In the genomic region with DNA sequence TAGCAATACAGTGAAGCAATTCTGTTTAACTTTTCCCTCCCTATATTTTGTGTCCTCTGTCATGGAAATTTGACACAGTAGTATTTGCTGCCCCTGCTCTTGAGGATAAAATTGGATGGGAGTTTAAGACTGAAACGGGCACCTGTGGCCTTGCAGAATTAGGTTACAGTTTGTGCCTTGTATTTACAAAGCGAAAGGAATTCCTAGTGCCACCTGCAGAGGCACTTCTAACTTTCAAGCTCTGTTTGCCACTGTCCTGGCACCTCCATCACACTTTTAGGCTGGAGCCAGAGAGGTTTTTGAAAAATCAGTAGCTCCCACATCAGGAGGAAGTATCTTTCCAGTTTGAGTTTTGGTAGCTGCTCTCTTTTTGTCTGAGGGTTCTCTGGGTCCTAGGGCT, we compare ENCODE assay signal across 16 cellular contexts. TPM values are rescaled to one million over a fixed set of nuclear protein-coding genes. Genes with fewer than 3 reads are reported as not detected.
"Had no signal": no experiment of that assay in that cellular context is flagged by ENCODE, and none has a peak within 500 bp of the region (broad histone marks: within the 10 kb centered on the region; RNA-seq: fewer than 3 reads in every experiment).

No MANE protein-coding gene starts in this region.

- H3K4me1 ChIP-seq: esophagus muscularis mucosa, prostate gland, right lobe of liver had no signal

- DNase-seq: activated CD4-positive, alpha-beta T cell treated with anti-CD3 and anti-CD28 coated beads for 1 hour; activated naive CD4-positive, alpha-beta T cell; activated T-cell treated with anti-CD3 and anti-CD28 coated beads, Interleukin-2, amount 50 U/mL, for 4 hours; mucosa of descending colon; naive thymus-derived CD8-positive, alpha-beta T cell; occipital lobe; right lobe of liver; substantia nigra had no signal

- H3K27me3 Mint-ChIP-seq: naive thymus-derived CD8-positive, alpha-beta T cell; stimulated activated memory B cell treated with anti-CD40 and anti-IgM and Interleukin-4, amounts not matched to agents 10 μg/mL and 1 μg/mL and 100 μg/mL, for 72 hours; type B pancreatic cell had no signal

- H3K4me3 Mint-ChIP-seq: activated T-cell treated with anti-CD3 and anti-CD28 coated beads, Interleukin-2, amount 50 U/mL, for 4 hours; naive thymus-derived CD8-positive, alpha-beta T cell; stimulated activated memory B cell treated with anti-CD40 and anti-IgM and Interleukin-4, amounts not matched to agents 10 μg/mL and 1 μg/mL and 100 μg/mL, for 72 hours; type B pancreatic cell had no signal

- H3K27ac Mint-ChIP-seq: naive thymus-derived CD8-positive, alpha-beta T cell; type B pancreatic cell had no signal

- H3K27me3 ChIP-seq: cardiac muscle cell, right lobe of liver had no signal

- H3K27ac ChIP-seq: cardiac muscle cell, esophagus muscularis mucosa, prostate gland, right lobe of liver had no signal

- H3K9me3 ChIP-seq: esophagus muscularis mucosa, mucosa of descending colon, prostate gland, right lobe of liver had no signal

- H3K9me3 Mint-ChIP-seq: activated T-cell treated with anti-CD3 and anti-CD28 coated beads, Interleukin-2, amount 50 U/mL, for 4 hours; naive thymus-derived CD8-positive, alpha-beta T cell; stimulated activated memory B cell treated with anti-CD40 and anti-IgM and Interleukin-4, amounts not matched to agents 10 μg/mL and 1 μg/mL and 100 μg/mL, for 72 hours; type B pancreatic cell had no signal

- H3K4me3 ChIP-seq: cardiac muscle cell, esophagus muscularis mucosa, mucosa of descending colon, prostate gland, right lobe of liver had no signal

- H3K36me3 Mint-ChIP-seq: naive thymus-derived CD8-positive, alpha-beta T cell; type B pancreatic cell had no signal

- H3K36me3 ChIP-seq: cardiac muscle cell, esophagus muscularis mucosa, prostate gland, right lobe of liver had no signal

- FAIRE-seq: endometrium had no signal

- ATAC-seq: left lobe of liver; mucosa of descending colon; naive thymus-derived CD8-positive, alpha-beta T cell; right lobe of liver; stimulated activated memory B cell treated with anti-CD40 and anti-IgM and Interleukin-4, amounts not matched to agents 10 μg/mL and 1 μg/mL and 100 μg/mL, for 72 hours had no signal

RNA-seq across cellular contexts. Expression of gene CD86, which starts 39.5 kb away (rescaled TPM):
- total RNA-seq: cardiac muscle cell, fibroblast of villous mesenchyme had no signal
- polyA plus RNA-seq: cardiac muscle cell had no signal
